In the genomic region with DNA sequence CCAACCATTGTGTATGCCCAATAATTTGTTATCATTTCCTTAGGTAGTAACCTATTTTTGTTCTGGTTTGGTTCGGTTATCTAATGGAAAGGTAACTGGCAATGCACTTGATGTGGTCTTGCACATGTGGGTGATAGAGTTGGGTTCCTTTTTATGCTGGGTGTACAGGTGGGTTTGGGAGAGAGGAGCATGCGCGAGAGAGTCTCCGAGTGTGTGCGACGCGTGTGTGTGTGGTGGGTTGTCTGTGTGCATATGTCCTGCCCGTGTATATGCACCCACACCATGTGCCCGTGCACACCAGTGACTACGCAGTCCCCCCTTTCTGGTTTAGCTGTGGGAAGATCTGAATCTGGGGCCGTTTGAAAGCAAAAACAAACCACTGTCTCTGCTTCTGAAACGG, we compare ENCODE assay signal across 8 cellular contexts.
DNase-seq lines count a peak whose midpoint lies in the region; ATAC-seq and TF ChIP-seq lines count a peak whose summit lies in the region.

No MANE protein-coding gene starts in this region.

- peak; percentile 53 for DNase-seq in NCI-H2107 treated with DMSO at 0.1 percent for 48 hours (lab: John Stamatoyannopoulos, UW; ENCODE audit: unreplicated experiment)
- DNase-seq in NCI-H2107 (lab: John Stamatoyannopoulos, UW): no peak
- no peak for DNase-seq in Panc1 (ENCODE audit: low read depth, low spot score)
- DNase-seq in epithelial cell of esophagus (ENCODE audit: low read depth): no peak
- no peak for DNase-seq in stimulated activated naive B cell treated with anti-CD40 and anti-IgM and Interleukin-4, amounts not matched to agents 10 μg/mL and 1 μg/mL and 100 μg/mL, for 72 hours
- DNase-seq in AG08395 (ENCODE audit: low spot score): no peak
- no peak for DNase-seq in tibial nerve (ENCODE audit: low spot score in 2 of 2)

- 66 to 71% methylated on average over 12 of the region's 12 CpGs for WGBS in tibial nerve, 2 donors

- ATAC-seq in Panc1 (no peak), HG03565 (IDR thresholded peaks at IDR 0.05; ENCODE audit: unreplicated experiment) (no peak)
- peak in 1 of 2 donors; percentile 14 for ATAC-seq in stimulated activated naive B cell treated with anti-CD40 and anti-IgM and Interleukin-4, amounts not matched to agents 10 μg/mL and 1 μg/mL and 100 μg/mL, for 72 hours (replicated peaks)

- peak overlapping the region; percentile 34; a peak in 3 of 4 replicates for H3K4me3 ChIP-seq in Panc1 (ENCODE audit: low read depth in 2 of 2, low read length in 2 of 2)
- peak overlapping the region; percentile 20 for H3K4me3 ChIP-seq in epithelial cell of esophagus (ENCODE audit: low read length)
- H3K4me3 ChIP-seq in tibial nerve: peak overlapping the region in 2 of 4 donors; percentile 43 to 51

- TF ChIP-seq CTCF in Panc1 (IDR thresholded peaks at IDR 0.05) (no peak), epithelial cell of esophagus (IDR thresholded peaks at IDR 0.05; ENCODE audit: insufficient read depth, low read depth, low read length, missing control alignments) (no peak), tibial nerve (IDR thresholded peaks at IDR 0.05) (no peak)

- POLR2A ChIA-PET in Panc1 (lab: Charles Lee): no interaction called here

- CTCF ChIA-PET in Panc1 (lab: Charles Lee): interaction anchor here (1.0 kb wide), 1 partner anchor 9 kb away, joined by 3 read pairs; no protein-coding TSS in a partner anchor

- H3K9me3 Mint-ChIP-seq in stimulated activated naive B cell treated with anti-CD40 and anti-IgM and Interleukin-4, amounts not matched to agents 10 μg/mL and 1 μg/mL and 100 μg/mL, for 72 hours: no peaks in the 10 kb centered on the region

- TF ChIP-seq EP300 in tibial nerve (IDR thresholded peaks at IDR 0.05): no peak

- no peak for TF ChIP-seq POLR2A in tibial nerve (IDR thresholded peaks at IDR 0.05)

- in situ Hi-C loops in Panc1 (cut with HindIII; ENCODE audit: low pct_unique_long_range_greater_than_20kb, low sequenced_read_pairs): no loop called here

- H3K27me3 ChIP-seq in Panc1 (ENCODE audit: control insufficient read depth, insufficient read depth, low read length) (peaks cover 13% of the 10 kb centered on the region), tibial nerve (peaks cover 0 to 22% of the 10 kb centered on the region in 2 donors)

- H3K9me3 ChIP-seq in Panc1 (ENCODE audit: control insufficient read depth, insufficient read depth, low read depth, low read length) (no peaks in the 10 kb centered on the region), tibial nerve (no peaks in the 10 kb centered on the region)

- H3K27ac Mint-ChIP-seq in stimulated activated naive B cell treated with anti-CD40 and anti-IgM and Interleukin-4, amounts not matched to agents 10 μg/mL and 1 μg/mL and 100 μg/mL, for 72 hours: peak overlapping the region; percentile 92

- no TSS peak for BruUV-seq in Panc1 (replicated peaks; lab: Mats Ljungman, UMichigan)

- H3K36me3 ChIP-seq in Panc1 (ENCODE audit: control insufficient read depth, insufficient read depth, low read length) (no peaks in the 10 kb centered on the region), tibial nerve (peaks cover 0 to 15% (median 0%) of the 10 kb centered on the region in 3 donors)

- H3K27ac ChIP-seq in Panc1 (ENCODE audit: low read length) (no peak overlapping the region), tibial nerve (no peak overlapping the region)

- intact Hi-C loops in Panc1 (cut with micrococcal nuclease; ENCODE audit: unreplicated experiment): no loop called here

- H3K27me3 Mint-ChIP-seq in stimulated activated naive B cell treated with anti-CD40 and anti-IgM and Interleukin-4, amounts not matched to agents 10 μg/mL and 1 μg/mL and 100 μg/mL, for 72 hours: peaks cover 15 to 17% of the 10 kb centered on the region in 2 donors

- no peaks in the 10 kb centered on the region for H3K36me3 Mint-ChIP-seq in stimulated activated naive B cell treated with anti-CD40 and anti-IgM and Interleukin-4, amounts not matched to agents 10 μg/mL and 1 μg/mL and 100 μg/mL, for 72 hours

- H3K4me1 Mint-ChIP-seq in stimulated activated naive B cell treated with anti-CD40 and anti-IgM and Interleukin-4, amounts not matched to agents 10 μg/mL and 1 μg/mL and 100 μg/mL, for 72 hours: peaks cover 23 to 30% of the 10 kb centered on the region in 2 donors

- peak overlapping the region; percentile 93 to 94 for H3K4me3 Mint-ChIP-seq in stimulated activated naive B cell treated with anti-CD40 and anti-IgM and Interleukin-4, amounts not matched to agents 10 μg/mL and 1 μg/mL and 100 μg/mL, for 72 hours

- no peaks in the 10 kb centered on the region for H3K4me1 ChIP-seq in Panc1 (ENCODE audit: control insufficient read depth, insufficient read depth, low read length)
- H3K4me1 ChIP-seq in tibial nerve: peaks cover 0 to 12% (median 4%) of the 10 kb centered on the region in 4 donors
